In the genomic region with DNA sequence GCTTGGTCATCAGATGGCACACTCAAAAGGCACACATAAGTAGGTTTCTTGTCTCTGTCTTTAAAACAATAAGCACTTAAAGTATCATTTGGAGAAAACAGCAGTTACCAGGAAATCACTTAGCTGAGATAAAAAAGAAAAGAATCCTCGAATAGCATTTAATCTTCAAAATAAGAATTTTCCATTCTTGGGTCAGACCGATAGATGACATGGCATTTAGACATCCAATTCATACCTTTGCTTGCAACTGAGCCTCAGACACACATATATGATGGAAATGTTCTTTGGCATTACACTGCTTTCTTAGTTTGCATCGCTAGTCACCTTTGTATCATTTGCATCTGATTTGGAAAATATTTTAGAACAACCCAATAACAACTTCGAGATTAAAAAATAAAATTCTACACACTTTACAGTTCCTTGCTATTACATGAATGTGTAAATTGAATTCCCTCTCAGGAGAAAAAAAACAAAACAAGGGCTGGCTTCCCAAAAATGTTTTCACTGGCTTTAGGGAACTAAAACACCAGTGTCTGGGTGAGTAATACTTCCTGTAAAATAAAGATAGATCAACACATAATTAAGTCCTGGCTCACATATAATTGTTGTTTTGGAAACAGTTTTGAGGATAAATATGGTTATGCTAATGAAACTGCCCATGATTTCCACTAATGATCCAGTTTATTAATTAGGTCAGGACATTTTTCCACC, we compare ENCODE assay signal across 10 cellular contexts. TPM values are rescaled to one million over a fixed set of nuclear protein-coding genes. Genes with fewer than 3 reads are reported as not detected.
DNase-seq lines count a peak whose midpoint lies in the region; ATAC-seq and TF ChIP-seq lines count a peak whose summit lies in the region.
"Had no signal": no experiment of that assay in that cellular context is flagged by ENCODE, and none has a peak within 500 bp of the region (broad histone marks: within the 10 kb centered on the region; RNA-seq: fewer than 3 reads in every experiment).

No MANE protein-coding gene starts in this region.

- H3K4me3 ChIP-seq in breast epithelium (peak overlapping the region; percentile 73 to 91 (median 81)), transverse colon (peak overlapping the region in 3 of 4 donors; percentile 87 to 96 (median 90))

- intact Hi-C loops in breast epithelium (cut with DNase I; ENCODE audit: low total_unique reads): no loop called here
- intact Hi-C loops in transverse colon (cut with DNase I; ENCODE audit: low total_unique reads): loop anchor here (5.0 kb wide), 1 partner anchor 136 kb away; no protein-coding TSS in a partner anchor

- peak overlapping the region; percentile 76 for H3K4me3 Mint-ChIP-seq in activated naive CD4-positive, alpha-beta T cell treated with anti-CD3 and anti-CD28 coated beads, Interleukin-2, amount 50 U/mL, for 24 hours

- H3K4me1 ChIP-seq in breast epithelium: no peaks in the 10 kb centered on the region
- H3K4me1 ChIP-seq in transverse colon: peaks cover 0 to 31% (median 15%) of the 10 kb centered on the region in 4 donors

- H3K9me3 Mint-ChIP-seq in activated naive CD4-positive, alpha-beta T cell treated with anti-CD3 and anti-CD28 coated beads, Interleukin-2, amount 50 U/mL, for 24 hours: peaks cover 4% of the 10 kb centered on the region

- peak overlapping the region; percentile 96 to 98 for H3K27ac ChIP-seq in breast epithelium
- H3K27ac ChIP-seq in transverse colon: peak overlapping the region; percentile 92 to 96 (median 94)

- no peak overlapping the region for H3K27ac Mint-ChIP-seq in activated naive CD4-positive, alpha-beta T cell treated with anti-CD3 and anti-CD28 coated beads, Interleukin-2, amount 50 U/mL, for 24 hours

- H3K36me3 Mint-ChIP-seq in activated naive CD4-positive, alpha-beta T cell treated with anti-CD3 and anti-CD28 coated beads, Interleukin-2, amount 50 U/mL, for 24 hours: no peaks in the 10 kb centered on the region

- H3K4me1 Mint-ChIP-seq in activated naive CD4-positive, alpha-beta T cell treated with anti-CD3 and anti-CD28 coated beads, Interleukin-2, amount 50 U/mL, for 24 hours: peaks cover 14% of the 10 kb centered on the region

- DNase-seq in activated naive CD4-positive, alpha-beta T cell (lab: John Stamatoyannopoulos, UW): no peak
- no peak for DNase-seq in breast epithelium (ENCODE audit: low spot score in 2 of 2)
- peak; percentile 20 for DNase-seq in medulla oblongata (ENCODE audit: extremely low spot score)
- DNase-seq in transverse colon: no peak
- no peak for DNase-seq in NK-92 treated with Interleukin-12 subunit alpha and Interleukin-12 subunit beta, amount 100 ng/mL, for 24 hours (lab: John Stamatoyannopoulos, UW)
- no peak for DNase-seq in G401 (ENCODE audit: low spot score)
- DNase-seq: cortex of kidney, DMS79 had no signal

- no peak for ATAC-seq in HG03039 (IDR thresholded peaks at IDR 0.05; ENCODE audit: unreplicated experiment)

- H3K36me3 ChIP-seq in breast epithelium (no peaks in the 10 kb centered on the region), transverse colon (no peaks in the 10 kb centered on the region)

- peaks cover 44% of the 10 kb centered on the region for H3K27me3 Mint-ChIP-seq in activated naive CD4-positive, alpha-beta T cell treated with anti-CD3 and anti-CD28 coated beads, Interleukin-2, amount 50 U/mL, for 24 hours

- WGBS in transverse colon (ENCODE audit: low coverage in 1 of 2), 2 donors: 62 to 67% methylated on average over 4 of the region's 4 CpGs

- TF ChIP-seq EP300 in transverse colon (IDR thresholded peaks at IDR 0.05; ENCODE audit: low read depth): no peak

- in situ Hi-C loops in transverse colon (cut with MboI; ENCODE audit: low pct_ligation_motif_present in 1 of 4, low pct_unique_long_range_greater_than_20kb in 1 of 4, low sequenced_read_pairs in 3 of 4) (no loop called here), G401 (cut with HindIII; ENCODE audit: low sequenced_read_pairs) (no loop called here)

- no peak for TF ChIP-seq POLR2A in breast epithelium (IDR thresholded peaks at IDR 0.05)
- TF ChIP-seq POLR2A in transverse colon (IDR thresholded peaks at IDR 0.05): no peak

- H3K9me3 ChIP-seq in breast epithelium (no peaks in the 10 kb centered on the region), transverse colon (no peaks in the 10 kb centered on the region)

- TF ChIP-seq CTCF in breast epithelium (IDR thresholded peaks at IDR 0.05) (no peak), transverse colon (IDR thresholded peaks at IDR 0.05) (no peak)

- no peaks in the 10 kb centered on the region for H3K27me3 ChIP-seq in breast epithelium
- no peaks in the 10 kb centered on the region for H3K27me3 ChIP-seq in transverse colon

RNA-seq across cellular contexts. Expression of gene RNF217, which starts 1.3 kb away (rescaled TPM):
- 10 to 100 TPM; 40.1 to 43.3 (median 41.0) TPM for total RNA-seq in breast epithelium
- 10 to 100 TPM in 3 of 4 donors, 1 to 10 TPM in 1; 6.0 to 24.3 (median 16.0) TPM for total RNA-seq in transverse colon
- 8.2 and 22.8 TPM in 2 replicates for total RNA-seq in G401 (2014; rRNA removed; shearing (Covaris generic))
